ENCODE assay signal across 1 cellular context in the genomic region with DNA sequence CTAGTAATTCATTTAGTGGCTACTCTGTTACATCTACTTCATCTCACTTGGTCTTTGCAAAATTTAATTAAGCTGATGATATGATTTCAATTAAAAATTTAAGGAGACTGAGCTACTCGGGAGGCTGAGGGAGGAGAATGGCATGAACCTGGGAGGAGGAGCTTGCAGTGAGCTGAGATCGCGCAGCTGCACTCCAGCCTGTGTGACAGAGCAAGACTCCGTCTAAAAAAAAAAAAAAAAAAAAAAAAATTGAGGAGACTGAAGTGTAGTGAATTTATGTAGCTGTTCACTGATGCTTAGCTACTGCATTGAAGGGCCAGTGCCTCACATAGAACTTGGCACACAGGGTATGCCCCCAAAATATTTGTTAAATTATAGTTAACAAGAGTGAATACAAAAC.
TF ChIP-seq lines count a peak whose summit lies in the region.

No MANE protein-coding gene starts in this region.

TF ChIP-seq in SK-N-SH, 30 proteins besides CTCF, POLR2A, EP300 and RAD21 (continued from another document):
- TF ChIP-seq REST (IDR thresholded peaks at IDR 0.05; ENCODE audit: low read depth, low read length) (no peak), GATA2 (CRISPR knock-in tag; IDR thresholded peaks at IDR 0.05) (no peak), SMC3 (IDR thresholded peaks at IDR 0.05; ENCODE audit: low read depth, low read length) (no peak), GABPA (IDR thresholded peaks at IDR 0.05; ENCODE audit: low read depth) (no peak), JUND (IDR thresholded peaks at IDR 0.05) (no peak), SIN3A (IDR thresholded peaks at IDR 0.05; ENCODE audit: borderline replicate concordance, low read depth, low read length) (no peak), MXI1 (IDR thresholded peaks at IDR 0.05; ENCODE audit: low read depth, low read length) (no peak), TAF1 (IDR thresholded peaks at IDR 0.05; ENCODE audit: borderline replicate concordance, low read depth, low read length) (no peak), TCF12 (IDR thresholded peaks at IDR 0.05) (no peak)
- TF ChIP-seq, protein P1, sequence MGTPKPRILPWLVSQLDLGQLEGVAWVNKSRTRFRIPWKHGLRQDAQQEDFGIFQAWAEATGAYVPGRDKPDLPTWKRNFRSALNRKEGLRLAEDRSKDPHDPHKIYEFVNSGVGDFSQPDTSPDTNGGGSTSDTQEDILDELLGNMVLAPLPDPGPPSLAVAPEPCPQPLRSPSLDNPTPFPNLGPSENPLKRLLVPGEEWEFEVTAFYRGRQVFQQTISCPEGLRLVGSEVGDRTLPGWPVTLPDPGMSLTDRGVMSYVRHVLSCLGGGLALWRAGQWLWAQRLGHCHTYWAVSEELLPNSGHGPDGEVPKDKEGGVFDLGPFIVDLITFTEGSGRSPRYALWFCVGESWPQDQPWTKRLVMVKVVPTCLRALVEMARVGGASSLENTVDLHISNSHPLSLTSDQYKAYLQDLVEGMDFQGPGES (IDR thresholded peaks at IDR 0.05; ENCODE audit: low read depth, low read length), result no peak
- TF ChIP-seq, protein P2, sequence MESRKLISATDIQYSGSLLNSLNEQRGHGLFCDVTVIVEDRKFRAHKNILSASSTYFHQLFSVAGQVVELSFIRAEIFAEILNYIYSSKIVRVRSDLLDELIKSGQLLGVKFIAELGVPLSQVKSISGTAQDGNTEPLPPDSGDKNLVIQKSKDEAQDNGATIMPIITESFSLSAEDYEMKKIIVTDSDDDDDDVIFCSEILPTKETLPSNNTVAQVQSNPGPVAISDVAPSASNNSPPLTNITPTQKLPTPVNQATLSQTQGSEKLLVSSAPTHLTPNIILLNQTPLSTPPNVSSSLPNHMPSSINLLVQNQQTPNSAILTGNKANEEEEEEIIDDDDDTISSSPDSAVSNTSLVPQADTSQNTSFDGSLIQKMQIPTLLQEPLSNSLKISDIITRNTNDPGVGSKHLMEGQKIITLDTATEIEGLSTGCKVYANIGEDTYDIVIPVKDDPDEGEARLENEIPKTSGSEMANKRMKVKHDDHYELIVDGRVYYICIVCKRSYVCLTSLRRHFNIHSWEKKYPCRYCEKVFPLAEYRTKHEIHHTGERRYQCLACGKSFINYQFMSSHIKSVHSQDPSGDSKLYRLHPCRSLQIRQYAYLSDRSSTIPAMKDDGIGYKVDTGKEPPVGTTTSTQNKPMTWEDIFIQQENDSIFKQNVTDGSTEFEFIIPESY (IDR thresholded peaks at IDR 0.05; ENCODE audit: borderline replicate concordance, low read depth), result no peak
TF ChIP-seq in SK-N-SH: peak in this region for 0.
